Comparison of ENCODE assay signal across 11 cellular contexts in genomic region chr5:35248843-35249780, GRCh38. TPM values are rescaled to one million over a fixed set of nuclear protein-coding genes. Genes with fewer than 3 reads are reported as not detected.
DNase-seq lines count a peak whose midpoint lies in the region; ATAC-seq, FAIRE-seq and TF ChIP-seq lines count a peak whose summit lies in the region.
"Had no signal": no experiment of that assay in that cellular context is flagged by ENCODE, and none has a peak within 500 bp of the region (broad histone marks: within the 10 kb centered on the region; RNA-seq: fewer than 3 reads in every experiment).

No MANE protein-coding gene starts in this region.

- peak overlapping the region; percentile 17 for H3K9ac ChIP-seq in astrocyte (ENCODE audit: low read length)

- no peaks in the 10 kb centered on the region for H3K79me2 ChIP-seq in astrocyte (ENCODE audit: insufficient read depth, low read length)

- H3K27ac ChIP-seq in right cardiac atrium (ENCODE audit: low read length) (no peak overlapping the region), astrocyte (ENCODE audit: low read depth, low read length) (no peak overlapping the region), lower lobe of right lung (peak overlapping the region; percentile 4), testis (no peak overlapping the region), esophagus squamous epithelium (no peak overlapping the region)

- no peaks in the 10 kb centered on the region for H3K27me3 Mint-ChIP-seq in astrocyte (ENCODE audit: low read depth, unreplicated experiment)
- peaks cover 4 to 10% (median 9%) of the 10 kb centered on the region in 5 donors for H3K27me3 Mint-ChIP-seq in naive thymus-derived CD8-positive, alpha-beta T cell
- H3K27me3 Mint-ChIP-seq: dendritic cell treated with granulocyte-macrophage colony-stimulating factor and Interleukin-4, amounts not matched to agents 40 ng/mL and 50 ng/mL, for 4 days had no signal

- ATAC-seq in right cardiac atrium: peak in 1 of 2 donors; percentile 34
- ATAC-seq in left ventricle myocardium superior: no peak
- no peak for ATAC-seq in lower lobe of right lung
- no peak for ATAC-seq in naive thymus-derived CD8-positive, alpha-beta T cell

- H3K9me3 ChIP-seq in right cardiac atrium (ENCODE audit: control insufficient read depth, low read length) (peaks cover 3% of the 10 kb centered on the region), astrocyte (ENCODE audit: insufficient read depth, low read depth, low read length) (no peaks in the 10 kb centered on the region), lower lobe of right lung (peaks cover 17% of the 10 kb centered on the region), testis (no peaks in the 10 kb centered on the region), esophagus squamous epithelium (peaks cover 0 to 14% (median 6%) of the 10 kb centered on the region in 3 donors)

- H3K4me3 Mint-ChIP-seq in astrocyte (ENCODE audit: unreplicated experiment): no peak overlapping the region
- peak overlapping the region in 3 of 10 donors; percentile 19 to 40 (median 32) for H3K4me3 Mint-ChIP-seq in naive thymus-derived CD8-positive, alpha-beta T cell
- H3K4me3 Mint-ChIP-seq: dendritic cell treated with granulocyte-macrophage colony-stimulating factor and Interleukin-4, amounts not matched to agents 40 ng/mL and 50 ng/mL, for 4 days; naive B cell had no signal

- POLR2A ChIA-PET in naive thymus-derived CD8-positive, alpha-beta T cell (lab: Charles Lee): no interaction called here

- no peaks in the 10 kb centered on the region for H3K27me3 ChIP-seq in right cardiac atrium (ENCODE audit: control insufficient read depth, insufficient read depth)
- no peaks in the 10 kb centered on the region for H3K27me3 ChIP-seq in astrocyte (ENCODE audit: insufficient read depth, low read length)
- no peaks in the 10 kb centered on the region for H3K27me3 ChIP-seq in lower lobe of right lung (ENCODE audit: low read depth)
- H3K27me3 ChIP-seq in testis: no peaks in the 10 kb centered on the region
- no peaks in the 10 kb centered on the region for H3K27me3 ChIP-seq in esophagus squamous epithelium

- no peaks in the 10 kb centered on the region for H4K20me1 ChIP-seq in astrocyte (ENCODE audit: insufficient read depth, low read length)

- intact Hi-C loops in right cardiac atrium (cut with DNase I): no loop called here
- intact Hi-C loops in left ventricle myocardium superior (cut with micrococcal nuclease): no loop called here
- intact Hi-C loops in lower lobe of right lung (cut with DNase I): no loop called here
- intact Hi-C loops in testis (cut with DNase I; ENCODE audit: low total_unique reads): no loop called here
- intact Hi-C loops in esophagus squamous epithelium (cut with DNase I): no loop called here
- intact Hi-C loops in cardiac septum (cut with DNase I): no loop called here

- H3K4me1 ChIP-seq in right cardiac atrium (ENCODE audit: control insufficient read depth, insufficient read depth, low read length): peaks cover 2% of the 10 kb centered on the region
- H3K4me1 ChIP-seq in astrocyte (ENCODE audit: insufficient read depth, low read length): peaks cover 4% of the 10 kb centered on the region
- H3K4me1 ChIP-seq in lower lobe of right lung: no peaks in the 10 kb centered on the region
- peaks cover 11% of the 10 kb centered on the region for H3K4me1 ChIP-seq in testis
- peaks cover 7 to 34% (median 8%) of the 10 kb centered on the region in 3 donors for H3K4me1 ChIP-seq in esophagus squamous epithelium

- H3K36me3 ChIP-seq in astrocyte (ENCODE audit: insufficient read depth, low read length) (no peaks in the 10 kb centered on the region), lower lobe of right lung (no peaks in the 10 kb centered on the region), testis (ENCODE audit: low read depth, missing control alignments) (no peaks in the 10 kb centered on the region), esophagus squamous epithelium (no peaks in the 10 kb centered on the region)

- H3K4me3 ChIP-seq in right cardiac atrium (ENCODE audit: low read length) (peak overlapping the region; percentile 45), astrocyte (ENCODE audit: insufficient read depth, low read depth, low read length) (peak overlapping the region; percentile 5), lower lobe of right lung (peak overlapping the region; percentile 25), testis (no peak overlapping the region), esophagus squamous epithelium (peak overlapping the region in 1 of 4 donors; percentile 12)

- no peak for DNase-seq in right cardiac atrium
- no peak for DNase-seq in left ventricle myocardium superior
- DNase-seq in astrocyte (ENCODE audit: low read depth): no peak
- no peak for DNase-seq in lower lobe of right lung
- no peak for DNase-seq in testis
- DNase-seq in esophagus squamous epithelium (lab: John Stamatoyannopoulos, UW): no peak
- DNase-seq in naive thymus-derived CD8-positive, alpha-beta T cell: no peak
- no peak for DNase-seq in cardiac septum (ENCODE audit: low spot score)
- DNase-seq: activated gamma-delta T cell treated with Interleukin-2 at 50 U/mL for 16 hours, naive B cell had no signal

- no peaks in the 10 kb centered on the region for H3K36me3 Mint-ChIP-seq in astrocyte (ENCODE audit: low read depth, unreplicated experiment)
- peaks cover 0 to 20% (median 0%) of the 10 kb centered on the region in 3 donors for H3K36me3 Mint-ChIP-seq in naive thymus-derived CD8-positive, alpha-beta T cell
- H3K36me3 Mint-ChIP-seq: naive B cell had no signal

- H3K4me2 ChIP-seq in astrocyte (ENCODE audit: low read length): peak overlapping the region; percentile 73

- TF ChIP-seq CTCF in astrocyte (IDR thresholded peaks at IDR 0.05; ENCODE audit: insufficient read depth, low read depth, low read length) (no peak), lower lobe of right lung (IDR thresholded peaks at IDR 0.05) (no peak), testis (IDR thresholded peaks at IDR 0.05) (no peak), esophagus squamous epithelium (IDR thresholded peaks at IDR 0.05) (no peak)

- peak overlapping the region; percentile 37 for H2AFZ ChIP-seq in astrocyte (ENCODE audit: low read depth, low read length)

- H3K27ac Mint-ChIP-seq in astrocyte (ENCODE audit: unreplicated experiment): no peak overlapping the region
- H3K27ac Mint-ChIP-seq in naive thymus-derived CD8-positive, alpha-beta T cell: no peak overlapping the region
- H3K27ac Mint-ChIP-seq: dendritic cell treated with granulocyte-macrophage colony-stimulating factor and Interleukin-4, amounts not matched to agents 40 ng/mL and 50 ng/mL, for 4 days; naive B cell had no signal

- 80% methylated on average over 5 of the region's 5 CpGs for WGBS in right cardiac atrium
- WGBS in testis, 2 donors: 73% methylated on average over 5 of the region's 5 CpGs
- 64 to 72% methylated on average over 5 of the region's 5 CpGs for WGBS in esophagus squamous epithelium, 2 donors

- FAIRE-seq in astrocyte (lab: Jason Lieb, UNC): no peak

- TF ChIP-seq POLR2A in testis (IDR thresholded peaks at IDR 0.05) (no peak), esophagus squamous epithelium (IDR thresholded peaks at IDR 0.05) (no peak)

- H3K9me3 Mint-ChIP-seq in astrocyte (ENCODE audit: unreplicated experiment): peaks cover 11% of the 10 kb centered on the region
- H3K9me3 Mint-ChIP-seq in naive thymus-derived CD8-positive, alpha-beta T cell: peaks cover 0 to 30% (median 19%) of the 10 kb centered on the region in 9 donors

- H3K4me1 Mint-ChIP-seq in astrocyte (ENCODE audit: low read depth, unreplicated experiment): no peaks in the 10 kb centered on the region
- H3K4me1 Mint-ChIP-seq in naive thymus-derived CD8-positive, alpha-beta T cell: peaks cover 0 to 8% (median 2%) of the 10 kb centered on the region in 4 donors
- H3K4me1 Mint-ChIP-seq: naive B cell had no signal

RNA-seq across cellular contexts. Expression of gene PRLR, which starts 18.8 kb away (rescaled TPM):
- total RNA-seq in right cardiac atrium (1 to 10 TPM in 2 of 4 donors, under 1 TPM in 2; 0.88 to 1.7 (median 1.3) TPM), left ventricle myocardium superior (0.40 TPM), astrocyte (0.93 and 0.99 TPM in 2 replicates), lower lobe of right lung (3.2 TPM), testis (1 to 10 TPM; 2.2 to 6.3 TPM), esophagus squamous epithelium (1 to 10 TPM; 1.5 to 2.8 (median 2.3) TPM), cardiac septum (0.30 TPM)
- polyA plus RNA-seq in right cardiac atrium (0.20 TPM), testis (ENCODE audit: insufficient read depth, low read depth, low replicate concordance) (1.6 TPM)
- total RNA-seq in naive thymus-derived CD8-positive, alpha-beta T cell: not detected
- polyA plus RNA-seq in naive thymus-derived CD8-positive, alpha-beta T cell: not detected

Comparison
In these comparisons a context has a peak if more than half of its experiments do, and no peak if none do; other contexts are left out.
1. H3K4me3 ChIP-seq: peak in right cardiac atrium (single experiment), astrocyte (single experiment) and lower lobe of right lung (single experiment); none in testis (0 of 2).